Comparison of ENCODE assay signal across 16 cellular contexts in genomic region chr10:62917475-62918238, GRCh38.
A peak's percentile ranks its signal among the peaks of the same experiment; 100 is the strongest.
DNase-seq lines count a peak whose midpoint lies in the region; ATAC-seq, FAIRE-seq and TF ChIP-seq lines count a peak whose summit lies in the region.
"Had no signal": no experiment of that assay in that cellular context is flagged by ENCODE, and none has a peak within 500 bp of the region (broad histone marks: within the 10 kb centered on the region; RNA-seq: fewer than 3 reads in every experiment).

No MANE protein-coding gene starts in this region.

- in situ Hi-C loops in GM13977 (cut with MboI; ENCODE audit: low pct_unique_long_range_greater_than_20kb, low sequenced_read_pairs, unreplicated experiment), result no loop called here

- no peak for DNase-seq in GM19239 (ENCODE audit: insufficient read length, low spot score)
- no peak for DNase-seq in D341Med (ENCODE audit: low spot score)
- no peak for DNase-seq in NCI-H82 (lab: John Stamatoyannopoulos, UW)
- no peak for DNase-seq in GM13977 (ENCODE audit: low spot score)
- DNase-seq in NCI-H1436 treated with DMSO at 0.1 percent for 48 hours (lab: John Stamatoyannopoulos, UW), result no peak
- DNase-seq: activated naive CD4-positive, alpha-beta T cell treated with anti-CD3 and anti-CD28 coated beads, Interleukin-2, amount 10 ng/mL, durations not matched to agents 7 days and 5 days; endodermal cell; gastrocnemius medialis; immature natural killer cell; mesendoderm; stomach had no signal

- peak overlapping the region; percentile 46; the same call in 1 of the 2 replicates for H3K9ac ChIP-seq in OCI-LY3 (ENCODE audit: low read length)

- ATAC-seq in GM18511 (IDR thresholded peaks at IDR 0.05; ENCODE audit: unreplicated experiment), result peak; percentile 78
- ATAC-seq in HG02840 (IDR thresholded peaks at IDR 0.05; ENCODE audit: low FRiP score, unreplicated experiment), result peak; percentile 52
- ATAC-seq: gastrocnemius medialis had no signal

- H3K79me2 ChIP-seq in OCI-LY3 (ENCODE audit: low read length), result no peaks in the 10 kb centered on the region

- TF ChIP-seq CTCF in OCI-LY3 (IDR thresholded peaks at IDR 0.05; ENCODE audit: low read depth, low read length) (no peak), GM13977 (IDR thresholded peaks at IDR 0.05; ENCODE audit: extremely low read depth, insufficient read depth, missing control alignments) (no peak)

- no peaks in the 10 kb centered on the region for H3K27me3 ChIP-seq in OCI-LY3 (ENCODE audit: low read depth, low read length)
- H3K27me3 ChIP-seq: gastrocnemius medialis, stomach had no signal

- H4K20me1 ChIP-seq in OCI-LY3 (ENCODE audit: insufficient read depth, low read length), result no peaks in the 10 kb centered on the region

- H3K36me3 ChIP-seq in OCI-LY3 (replicated peaks; ENCODE audit: low read depth, low read length), result no peaks in the 10 kb centered on the region
- H3K36me3 ChIP-seq: gastrocnemius medialis, stomach had no signal

- H3K4me3 ChIP-seq in OCI-LY3 (ENCODE audit: low read length), result peak overlapping the region; percentile 72
- H3K4me3 ChIP-seq: gastrocnemius medialis, stomach had no signal

- peak overlapping the region; percentile 91 for H3K4me2 ChIP-seq in OCI-LY3 (ENCODE audit: low read length)

- peaks cover 20% of the 10 kb centered on the region for H3K4me1 ChIP-seq in OCI-LY3 (ENCODE audit: low read length)
- H3K4me1 ChIP-seq: gastrocnemius medialis had no signal

- FAIRE-seq in GM19239 (lab: Jason Lieb, UNC), result peak; percentile 82
- FAIRE-seq: bronchial epithelial cell had no signal

- 0 out of 2 replicates have a peak overlapping the region, but pooled peaks have one; percentile 57 for H2AFZ ChIP-seq in OCI-LY3 (ENCODE audit: low read depth, low read length)

- H3K27ac ChIP-seq in OCI-LY3 (ENCODE audit: low read length), result peak overlapping the region; percentile 49
- H3K27ac ChIP-seq: C4-2B, gastrocnemius medialis, stomach had no signal

- H3K9me3 ChIP-seq in OCI-LY3 (ENCODE audit: insufficient read depth, low read length), result no peaks in the 10 kb centered on the region
- H3K9me3 ChIP-seq: gastrocnemius medialis, stomach had no signal
